8 cellular contexts compared by ENCODE assay signal in the genomic region with DNA sequence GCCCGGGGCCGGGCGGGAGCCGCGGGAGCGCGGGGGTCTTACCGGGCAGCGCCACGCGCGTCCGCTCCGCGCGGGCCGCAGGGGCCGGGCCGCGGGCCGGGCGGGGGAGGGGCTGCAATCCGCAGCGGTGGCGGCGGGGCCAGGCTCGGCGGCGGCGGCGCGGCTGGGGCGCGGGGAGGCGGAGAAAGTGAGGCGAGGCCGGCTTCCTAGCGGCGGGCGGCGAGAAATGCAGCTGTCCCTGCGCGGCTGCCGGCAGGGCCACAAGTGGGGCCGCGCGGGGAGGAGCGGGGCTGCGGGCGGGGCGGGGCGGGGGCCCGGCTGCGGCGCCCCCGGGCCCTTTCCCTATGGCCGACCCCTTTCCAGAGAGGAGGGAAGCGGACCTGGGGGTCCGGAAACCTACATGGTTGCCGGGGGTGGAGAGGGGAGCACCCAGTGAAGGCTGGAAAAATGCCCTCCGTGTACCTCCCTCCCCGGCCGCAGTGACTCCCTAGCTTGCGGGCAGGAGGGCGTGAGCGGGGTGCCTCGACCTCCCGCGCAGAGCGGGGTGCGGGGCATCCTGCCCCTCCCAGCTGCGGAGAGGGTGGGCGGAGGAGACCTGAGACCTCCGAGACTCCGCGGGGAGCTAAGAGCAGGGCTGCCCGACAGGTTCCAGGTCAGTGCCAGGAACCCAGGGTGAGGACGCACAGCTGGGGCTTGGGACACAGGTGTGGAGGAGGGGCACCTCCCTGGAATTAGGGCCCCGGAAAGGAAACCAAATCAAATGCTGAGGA. TPM values are rescaled to one million over a fixed set of nuclear protein-coding genes. Genes with fewer than 3 reads are reported as not detected.
A peak's percentile ranks its signal among the peaks of the same experiment; 100 is the strongest.
DNase-seq lines count a peak whose midpoint lies in the region; ATAC-seq and TF ChIP-seq lines count a peak whose summit lies in the region.

A gene with protein sequence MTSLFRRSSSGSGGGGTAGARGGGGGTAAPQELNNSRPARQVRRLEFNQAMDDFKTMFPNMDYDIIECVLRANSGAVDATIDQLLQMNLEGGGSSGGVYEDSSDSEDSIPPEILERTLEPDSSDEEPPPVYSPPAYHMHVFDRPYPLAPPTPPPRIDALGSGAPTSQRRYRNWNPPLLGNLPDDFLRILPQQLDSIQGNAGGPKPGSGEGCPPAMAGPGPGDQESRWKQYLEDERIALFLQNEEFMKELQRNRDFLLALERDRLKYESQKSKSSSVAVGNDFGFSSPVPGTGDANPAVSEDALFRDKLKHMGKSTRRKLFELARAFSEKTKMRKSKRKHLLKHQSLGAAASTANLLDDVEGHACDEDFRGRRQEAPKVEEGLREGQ (minus strand): TSS at position 230 of the 770 bp plus-strand sequence. CDS start 69,848 bp downstream, outside the sequence.

- no peaks in the 10 kb centered on the region for H3K36me3 ChIP-seq in GM23338 (ENCODE audit: insufficient read depth)

- no peaks in the 10 kb centered on the region for H3K79me2 ChIP-seq in GM23338 (replicated peaks; ENCODE audit: insufficient read depth)

- DNase-seq in GM23338 (ENCODE audit: low spot score) = peak; percentile 76
- DNase-seq in NCI-H226 = peak; percentile 55
- peak; percentile 63 for DNase-seq in activated CD8-positive, alpha-beta T cell treated with anti-CD3 and anti-CD28 coated beads for 36 hours
- DNase-seq in effector CD8-positive, alpha-beta T cell (lab: John Stamatoyannopoulos, UW) = peak; percentile 10
- DNase-seq in lung microvascular endothelial cell (ENCODE audit: low read depth in 2 of 2) = peak; percentile 68 to 76
- peak; percentile 34 to 43 (median 40) for DNase-seq in stimulated activated CD4-positive, alpha-beta T cell treated with anti-CD3 and anti-CD28 coated beads, TNF-alpha, amount 100 ng/mL, for 4 hours (ENCODE audit: low read depth in 3 of 3)
- DNase-seq in cerebellar nuclear complex (lab: John Stamatoyannopoulos, UW) = no peak

- H3K36me3 Mint-ChIP-seq in GM23338 (ENCODE audit: low read depth) = no peaks in the 10 kb centered on the region; the same call in 2 of the 3 replicates
- no peaks in the 10 kb centered on the region for H3K36me3 Mint-ChIP-seq in activated CD8-positive, alpha-beta T cell treated with anti-CD3 and anti-CD28 coated beads for 36 hours (ENCODE audit: low read depth)

- peak within 1 kb of the TSS; percentile 95 for H2AFZ ChIP-seq in GM23338

- ATAC-seq in GM23338 = peak; percentile 54
- ATAC-seq in activated CD8-positive, alpha-beta T cell treated with anti-CD3 and anti-CD28 coated beads for 36 hours = peak; percentile 74

- peaks cover 29% of the 10 kb centered on the region for H3K27me3 Mint-ChIP-seq in GM23338 (ENCODE audit: insufficient read depth, low read depth, poor library complexity)
- H3K27me3 Mint-ChIP-seq in activated CD8-positive, alpha-beta T cell treated with anti-CD3 and anti-CD28 coated beads for 36 hours = peaks cover 32% of the 10 kb centered on the region

- H3K27me3 ChIP-seq in GM23338 (ENCODE audit: insufficient read depth) = peaks cover 42% of the 10 kb centered on the region

- peaks cover 15% of the 10 kb centered on the region for H3F3A ChIP-seq in GM23338 (replicated peaks; ENCODE audit: low read depth)

- peaks cover 38% of the 10 kb centered on the region for H3K4me1 ChIP-seq in GM23338 (ENCODE audit: insufficient read depth)

- CTCF ChIA-PET in activated CD8-positive, alpha-beta T cell treated with anti-CD3 and anti-CD28 coated beads for 36 hours (lab: Charles Lee) = interaction anchor here (1.0 to 5.4 kb wide), 9 partner anchors 8 to 97 kb away, joined by 3 to 26 read pairs (median 5); no protein-coding TSS in a partner anchor

- no peaks in the 10 kb centered on the region for H4K20me1 ChIP-seq in GM23338 (replicated peaks; ENCODE audit: insufficient read depth)

- peak within 1 kb of the TSS; percentile 82 for H3K4me3 ChIP-seq in GM23338

- H3K27ac ChIP-seq in C4-2B = peak within 1 kb of the TSS; percentile 52
- H3K27ac ChIP-seq in GM23338 (ENCODE audit: low read depth) = no peak within 1 kb of the TSS

- no peaks in the 10 kb centered on the region for H3K9me2 ChIP-seq in GM23338 (ENCODE audit: insufficient read depth)

- peaks cover 39% of the 10 kb centered on the region for H3K4me1 Mint-ChIP-seq in GM23338
- H3K4me1 Mint-ChIP-seq in activated CD8-positive, alpha-beta T cell treated with anti-CD3 and anti-CD28 coated beads for 36 hours (ENCODE audit: low read depth) = peaks cover 24% of the 10 kb centered on the region

- no peak; the same call in 1 of the 2 replicates for TF ChIP-seq CTCF in C4-2B (conservative IDR thresholded peaks at IDR 0.05)
- TF ChIP-seq CTCF in GM23338 (conservative IDR thresholded peaks at IDR 0.05; ENCODE audit: low read depth in 2 of 2) = peak in 1 of 2 experiments; percentile 30; a peak in 2 of 4 replicates
- TF ChIP-seq CTCF in activated CD8-positive, alpha-beta T cell treated with anti-CD3 and anti-CD28 coated beads for 36 hours (IDR thresholded peaks at IDR 0.05) = peak; percentile 38

- peaks cover 3% of the 10 kb centered on the region; the same call in 2 of the 3 replicates for H3K9me3 Mint-ChIP-seq in GM23338
- no peaks in the 10 kb centered on the region for H3K9me3 Mint-ChIP-seq in activated CD8-positive, alpha-beta T cell treated with anti-CD3 and anti-CD28 coated beads for 36 hours

- H3K27ac Mint-ChIP-seq in GM23338 = no peak within 1 kb of the TSS; the same call in 1 of the 2 replicates
- no peak within 1 kb of the TSS for H3K27ac Mint-ChIP-seq in activated CD8-positive, alpha-beta T cell treated with anti-CD3 and anti-CD28 coated beads for 36 hours

- intact Hi-C loops in activated CD8-positive, alpha-beta T cell treated with anti-CD3 and anti-CD28 coated beads for 36 hours (cut with micrococcal nuclease) = no loop called here

- POLR2A ChIA-PET in activated CD8-positive, alpha-beta T cell treated with anti-CD3 and anti-CD28 coated beads for 36 hours (lab: Charles Lee) = interaction anchor here (0.7 to 1.6 kb wide), 7 partner anchors 9 to 698 kb away, joined by 3 to 4 read pairs (median 3); no protein-coding TSS in a partner anchor

- H3K4me3 Mint-ChIP-seq in GM23338 = peak within 1 kb of the TSS; percentile 76
- peak within 1 kb of the TSS; percentile 49 for H3K4me3 Mint-ChIP-seq in activated CD8-positive, alpha-beta T cell treated with anti-CD3 and anti-CD28 coated beads for 36 hours

- peak within 1 kb of the TSS; percentile 96 for H3K4me2 ChIP-seq in GM23338

TF ChIP-seq in GM23338, 12 proteins besides CTCF, POLR2A, EP300 and RAD21 (continues in another document):
- TF ChIP-seq NANOG (IDR thresholded peaks at IDR 0.05; ENCODE audit: borderline replicate concordance) (no peak), JUNB (IDR thresholded peaks at IDR 0.05; ENCODE audit: unreplicated experiment) (no peak), ZNF114 (CRISPR knock-in tag; IDR thresholded peaks at IDR 0.05) (no peak), STAT1 (IDR thresholded peaks at IDR 0.05; ENCODE audit: unreplicated experiment) (no peak), ZNF331 (CRISPR knock-in tag; IDR thresholded peaks at IDR 0.05; ENCODE audit: low read depth) (no peak), POLR2AphosphoS5 (IDR thresholded peaks at IDR 0.05; ENCODE audit: low read depth) (no peak)
- TF ChIP-seq, protein P1, sequence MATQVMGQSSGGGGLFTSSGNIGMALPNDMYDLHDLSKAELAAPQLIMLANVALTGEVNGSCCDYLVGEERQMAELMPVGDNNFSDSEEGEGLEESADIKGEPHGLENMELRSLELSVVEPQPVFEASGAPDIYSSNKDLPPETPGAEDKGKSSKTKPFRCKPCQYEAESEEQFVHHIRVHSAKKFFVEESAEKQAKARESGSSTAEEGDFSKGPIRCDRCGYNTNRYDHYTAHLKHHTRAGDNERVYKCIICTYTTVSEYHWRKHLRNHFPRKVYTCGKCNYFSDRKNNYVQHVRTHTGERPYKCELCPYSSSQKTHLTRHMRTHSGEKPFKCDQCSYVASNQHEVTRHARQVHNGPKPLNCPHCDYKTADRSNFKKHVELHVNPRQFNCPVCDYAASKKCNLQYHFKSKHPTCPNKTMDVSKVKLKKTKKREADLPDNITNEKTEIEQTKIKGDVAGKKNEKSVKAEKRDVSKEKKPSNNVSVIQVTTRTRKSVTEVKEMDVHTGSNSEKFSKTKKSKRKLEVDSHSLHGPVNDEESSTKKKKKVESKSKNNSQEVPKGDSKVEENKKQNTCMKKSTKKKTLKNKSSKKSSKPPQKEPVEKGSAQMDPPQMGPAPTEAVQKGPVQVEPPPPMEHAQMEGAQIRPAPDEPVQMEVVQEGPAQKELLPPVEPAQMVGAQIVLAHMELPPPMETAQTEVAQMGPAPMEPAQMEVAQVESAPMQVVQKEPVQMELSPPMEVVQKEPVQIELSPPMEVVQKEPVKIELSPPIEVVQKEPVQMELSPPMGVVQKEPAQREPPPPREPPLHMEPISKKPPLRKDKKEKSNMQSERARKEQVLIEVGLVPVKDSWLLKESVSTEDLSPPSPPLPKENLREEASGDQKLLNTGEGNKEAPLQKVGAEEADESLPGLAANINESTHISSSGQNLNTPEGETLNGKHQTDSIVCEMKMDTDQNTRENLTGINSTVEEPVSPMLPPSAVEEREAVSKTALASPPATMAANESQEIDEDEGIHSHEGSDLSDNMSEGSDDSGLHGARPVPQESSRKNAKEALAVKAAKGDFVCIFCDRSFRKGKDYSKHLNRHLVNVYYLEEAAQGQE (IDR thresholded peaks at IDR 0.05; ENCODE audit: unreplicated experiment) = no peak

RNA-seq across cellular contexts. Expression of the gene that starts here (rescaled TPM):
- total RNA-seq in GM23338 (2014; rRNA removed; shearing (Covaris generic)) = 3.0 and 3.3 TPM in 2 replicates
- polyA plus RNA-seq in GM23338 (2016; fragmentation: Nextera tagmentation; extraction: Ambion mirVana) = 7.7 and 11.3 TPM in 2 replicates
- total RNA-seq in activated CD8-positive, alpha-beta T cell treated with anti-CD3 and anti-CD28 coated beads for 36 hours = under 1 TPM; 0.29 to 0.40 TPM
- 3.2 and 4.6 TPM in 2 replicates for total RNA-seq in lung microvascular endothelial cell

Comparison
In these comparisons a context has a peak if more than half of its experiments do, and no peak if none do; other contexts are left out.
1. Peak in DNase-seq and ATAC-seq in activated CD8-positive, alpha-beta T cell treated with anti-CD3 and anti-CD28 coated beads for 36 hours; RNA of the gene not detected or under 1 TPM.
2. DNase-seq: peak in GM23338 (single experiment), NCI-H226 (single experiment), effector CD8-positive, alpha-beta T cell (single experiment), lung microvascular endothelial cell (2 of 2) and stimulated activated CD4-positive, alpha-beta T cell treated with anti-CD3 and anti-CD28 coated beads, TNF-alpha, amount 100 ng/mL, for 4 hours (3 of 3); none in cerebellar nuclear complex (0 of 2).